ENCODE assay signal across 8 cellular contexts in genomic region chr1:244918422-244919319, GRCh38. TPM values are rescaled to one million over a fixed set of nuclear protein-coding genes. Genes with fewer than 3 reads are reported as not detected.
DNase-seq lines count a peak whose midpoint lies in the region; ATAC-seq and TF ChIP-seq lines count a peak whose summit lies in the region.

No MANE protein-coding gene starts in this region.

- intact Hi-C loops in activated naive CD4-positive, alpha-beta T cell treated with anti-CD3 and anti-CD28 coated beads for 36 hours (cut with micrococcal nuclease): loop anchor here (1.0 to 2.0 kb wide), 2 partner anchors 52 to 54 kb away; partner anchors contain the start of gene HNRNPU
- intact Hi-C loops in head of caudate nucleus (cut with DNase I): loop anchor here (2.0 kb wide), 1 partner anchor 54 kb away; the partner anchor contains the start of gene HNRNPU
- intact Hi-C loops in transverse colon (cut with DNase I; ENCODE audit: low total_unique reads): no loop called here

- H3K4me1 ChIP-seq in trophoblast cell (ENCODE audit: control insufficient read depth in 1 of 2, insufficient read depth in 2 of 2, low read length in 2 of 2): peaks cover 0 to 2% of the 10 kb centered on the region in 2 experiments
- peaks cover 0 to 7% (median 5%) of the 10 kb centered on the region in 4 donors for H3K4me1 ChIP-seq in transverse colon

- peak overlapping the region; percentile 72 for H3K4me2 ChIP-seq in trophoblast cell (ENCODE audit: low read length)

- no peak overlapping the region for H3K23ac ChIP-seq in trophoblast cell (ENCODE audit: low read length)

- TF ChIP-seq CTCF in HL-60 (IDR thresholded peaks at IDR 0.05; ENCODE audit: insufficient read depth, low read length): no peak
- TF ChIP-seq CTCF in transverse colon (IDR thresholded peaks at IDR 0.05): peak in 1 of 5 experiments; percentile 10

- no peaks in the 10 kb centered on the region for H3K79me2 ChIP-seq in trophoblast cell (ENCODE audit: control insufficient read depth, insufficient read depth, low read length, poor library complexity)

- H2AK5ac ChIP-seq in trophoblast cell (ENCODE audit: low read length): no peak overlapping the region

- H4K91ac ChIP-seq in trophoblast cell (ENCODE audit: low read depth, low read length): no peak overlapping the region

- H2BK12ac ChIP-seq in trophoblast cell (ENCODE audit: low read length): no peak overlapping the region

- H3K27ac ChIP-seq in HL-60 (replicated peaks) (peak overlapping the region; percentile 77), trophoblast cell (ENCODE audit: low read depth, low read length) (no peak overlapping the region), transverse colon (peak overlapping the region in 1 of 4 donors; percentile 46)

- WGBS in trophoblast cell (ENCODE audit: extremely low coverage, insufficient coverage, insufficient read length): no CpG with 5 or more reads among the region's 62 CpGs
- WGBS in transverse colon (ENCODE audit: low coverage in 1 of 2), 2 donors: 5 to 6% methylated on average over 19 to 37 of the region's 62 CpGs

- no peaks in the 10 kb centered on the region for H3K9me3 Mint-ChIP-seq in activated naive CD4-positive, alpha-beta T cell treated with anti-CD3 and anti-CD28 coated beads for 36 hours

- H3K4me3 Mint-ChIP-seq in activated naive CD4-positive, alpha-beta T cell treated with anti-CD3 and anti-CD28 coated beads for 36 hours: peak overlapping the region; percentile 77

- in situ Hi-C loops in transverse colon (cut with MboI; ENCODE audit: low pct_ligation_motif_present in 1 of 4, low pct_unique_long_range_greater_than_20kb in 1 of 4, low sequenced_read_pairs in 3 of 4): no loop called here

- H3K4ac ChIP-seq in trophoblast cell (ENCODE audit: low read depth, low read length): no peak overlapping the region

- H3K36me3 Mint-ChIP-seq in activated naive CD4-positive, alpha-beta T cell treated with anti-CD3 and anti-CD28 coated beads for 36 hours (ENCODE audit: low read depth): no peaks in the 10 kb centered on the region

- H3K27me3 Mint-ChIP-seq in activated naive CD4-positive, alpha-beta T cell treated with anti-CD3 and anti-CD28 coated beads for 36 hours (ENCODE audit: low read depth): no peaks in the 10 kb centered on the region

- H2AFZ ChIP-seq in trophoblast cell (ENCODE audit: insufficient read depth, low read length, poor library complexity): peak overlapping the region; percentile 35

- no peak overlapping the region for H3K14ac ChIP-seq in trophoblast cell (ENCODE audit: low read length)

- CTCF ChIA-PET in activated naive CD4-positive, alpha-beta T cell treated with anti-CD3 and anti-CD28 coated beads for 36 hours (lab: Charles Lee): interaction anchor here (0.6 kb wide), 2 partner anchors 32 to 87 kb away, joined by 3 to 4 read pairs; no protein-coding TSS in a partner anchor

- no peak for TF ChIP-seq EP300 in transverse colon (IDR thresholded peaks at IDR 0.05; ENCODE audit: low read depth)

- no peaks in the 10 kb centered on the region for H3K36me3 ChIP-seq in trophoblast cell (ENCODE audit: control insufficient read depth in 1 of 2, insufficient read depth in 2 of 2, low read length in 2 of 2)
- H3K36me3 ChIP-seq in transverse colon: no peaks in the 10 kb centered on the region

- H4K8ac ChIP-seq in trophoblast cell (ENCODE audit: low read depth, low read length): no peak overlapping the region

- H3K18ac ChIP-seq in trophoblast cell (ENCODE audit: low read length): no peak overlapping the region

- H3K4me1 Mint-ChIP-seq in activated naive CD4-positive, alpha-beta T cell treated with anti-CD3 and anti-CD28 coated beads for 36 hours (ENCODE audit: low read depth): peaks cover 11% of the 10 kb centered on the region

- H3K27me3 ChIP-seq in HL-60 (ENCODE audit: insufficient read depth, poor library complexity, severe bottlenecking) (no peaks in the 10 kb centered on the region), trophoblast cell (ENCODE audit: insufficient read depth, low read length) (peaks cover 8% of the 10 kb centered on the region), transverse colon (no peaks in the 10 kb centered on the region)

- DNase-seq in AG20443 (ENCODE audit: low spot score) (peak; percentile 58), HL-60 (ENCODE audit: low read depth in 1 of 2, low spot score in 1 of 2) (peak; percentile 61 to 63), head of caudate nucleus (peak; percentile 21 to 85 (median 71)), trophoblast cell (peak; percentile 39 to 67), transverse colon (peak; percentile 44)
- DNase-seq in activated naive CD4-positive, alpha-beta T cell treated with anti-CD3 and anti-CD28 coated beads for 36 hours: peak; percentile 44

- peak; percentile 40 for ATAC-seq in GM19043 (IDR thresholded peaks at IDR 0.05; ENCODE audit: low read depth, unreplicated experiment)

- no peak overlapping the region for H2BK5ac ChIP-seq in trophoblast cell (ENCODE audit: low read depth, low read length, poor library complexity)

- no peak overlapping the region for H2BK120ac ChIP-seq in trophoblast cell (ENCODE audit: insufficient read depth, low read length, poor library complexity)

- H3K27ac Mint-ChIP-seq in activated naive CD4-positive, alpha-beta T cell treated with anti-CD3 and anti-CD28 coated beads for 36 hours: peak overlapping the region; percentile 30

- H3K4me3 ChIP-seq in HL-60 (replicated peaks; ENCODE audit: insufficient read depth, low read length) (peak overlapping the region; percentile 38), trophoblast cell (ENCODE audit: low read depth, low read length) (peak overlapping the region; percentile 64), transverse colon (peak overlapping the region; percentile 27 to 62 (median 49))

- no peaks in the 10 kb centered on the region for H3K79me1 ChIP-seq in trophoblast cell (ENCODE audit: low read length)

- TF ChIP-seq POLR2A in Raji (IDR thresholded peaks at IDR 0.05; ENCODE audit: insufficient read depth, low read depth, low read length) (peak; percentile 33; the same call in 1 of the 2 replicates), transverse colon (IDR thresholded peaks at IDR 0.05) (no peak)

- no peak overlapping the region for H4K12ac ChIP-seq in trophoblast cell (ENCODE audit: low read depth, low read length)

- H3K9me3 ChIP-seq in trophoblast cell (ENCODE audit: insufficient read depth, low read depth, low read length): peaks cover 2% of the 10 kb centered on the region
- H3K9me3 ChIP-seq in transverse colon: no peaks in the 10 kb centered on the region

- H3K9ac ChIP-seq in trophoblast cell (ENCODE audit: low read length): no peak overlapping the region

RNA-seq across cellular contexts. Expression of gene HNRNPU, which starts 54.3 kb away (rescaled TPM):
- 100 to 1,000 TPM; 331 to 338 TPM for total RNA-seq in activated naive CD4-positive, alpha-beta T cell treated with anti-CD3 and anti-CD28 coated beads for 36 hours
- 342 and 352 TPM in 2 replicates for polyA plus RNA-seq in trophoblast cell (2013)
- 100 to 1,000 TPM; 223 to 364 (median 237) TPM for total RNA-seq in transverse colon
